7 cellular contexts compared by ENCODE assay signal in genomic region chr14:41993687-41994086, GRCh38.
"Had no signal": no experiment of that assay in that cellular context is flagged by ENCODE, and none has a peak within 500 bp of the region (broad histone marks: within the 10 kb centered on the region; RNA-seq: fewer than 3 reads in every experiment).

No MANE protein-coding gene starts in this region.

- H3K4me2 ChIP-seq: GM23338 had no signal

- H3K27ac Mint-ChIP-seq: GM23338, H9, HFFc6, IgD-negative memory B cell had no signal

- DNase-seq: H9, HFFc6 had no signal

- H3K4me3 Mint-ChIP-seq: GM23338, H9, HFFc6 had no signal

- H2AFZ ChIP-seq: GM23338 had no signal

- H3K4me1 Mint-ChIP-seq: GM23338, H9 had no signal

- H3K27ac ChIP-seq: HL-60 had no signal

- H3K4me3 ChIP-seq: GM23338 had no signal

- H3K9me3 Mint-ChIP-seq: GM23338, H9 had no signal

- H3K27me3 Mint-ChIP-seq: IgD-negative memory B cell had no signal

- ATAC-seq: GM23338, HCT116, HepG2 had no signal
